ENCODE assay signal across 8 cellular contexts in the genomic region with DNA sequence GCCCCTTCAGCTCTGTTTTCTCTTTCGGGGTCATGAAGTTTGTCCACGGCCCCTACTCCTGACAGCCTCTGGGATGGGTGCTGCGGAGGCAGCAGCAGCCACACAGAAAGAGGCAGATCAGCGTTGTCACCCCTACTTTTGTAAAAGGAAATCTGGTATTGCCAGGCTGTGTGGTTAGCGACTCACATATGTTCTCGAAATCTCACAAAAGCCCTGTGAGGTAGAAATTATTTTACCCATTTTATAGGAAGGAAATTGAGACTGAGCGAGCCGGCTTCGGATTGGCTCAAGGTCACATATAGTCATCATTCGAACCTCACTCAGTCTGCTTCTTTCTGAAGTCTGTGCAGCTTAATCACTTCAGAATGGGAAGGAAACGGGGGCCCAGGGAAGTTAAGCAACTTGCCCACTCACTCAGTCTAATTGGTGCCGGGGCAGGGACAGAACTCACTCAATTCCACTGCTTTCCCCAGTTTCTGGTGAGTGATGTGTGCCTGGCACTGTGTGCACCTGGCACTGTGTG. TPM values are rescaled to one million over a fixed set of nuclear protein-coding genes. Genes with fewer than 3 reads are reported as not detected.
A peak's percentile ranks its signal among the peaks of the same experiment; 100 is the strongest.
DNase-seq lines count a peak whose midpoint lies in the region; ATAC-seq and TF ChIP-seq lines count a peak whose summit lies in the region.

No MANE protein-coding gene starts in this region.

- no peak overlapping the region for H3K23ac ChIP-seq in H9 (ENCODE audit: insufficient read length, low read depth, low read length)

- H3K4me3 Mint-ChIP-seq in H9: peak overlapping the region; percentile 75 to 83
- H3K4me3 Mint-ChIP-seq in T-helper 17 cell: peak overlapping the region; percentile 88

- H2BK120ac ChIP-seq in H9 (ENCODE audit: low read depth, low read length, poor library complexity, severe bottlenecking): no peak overlapping the region

- ATAC-seq in T-helper 17 cell (peak; percentile 57), HG03039 (IDR thresholded peaks at IDR 0.05; ENCODE audit: unreplicated experiment) (no peak)

- H3K4me1 Mint-ChIP-seq in H9: peaks cover 29 to 30% of the 10 kb centered on the region in 2 experiments
- H3K4me1 Mint-ChIP-seq in T-helper 17 cell: peaks cover 20% of the 10 kb centered on the region

- H3K4ac ChIP-seq in H9 (ENCODE audit: low read depth, low read length): no peak overlapping the region

- TF ChIP-seq POLR2A in stomach (IDR thresholded peaks at IDR 0.05): no peak

- WGBS in H9 (ENCODE audit: extremely low coverage, insufficient read length, low lambda C conversion rate): no CpG with 5 or more reads among the region's 12 CpGs
- 23 to 30% (median 28%) methylated on average over 12 of the region's 12 CpGs for WGBS in stomach, 5 donors

- H2AFZ ChIP-seq in H9 (ENCODE audit: low read length): no peak overlapping the region

- DNase-seq in H9: no peak
- DNase-seq in T-helper 17 cell: no peak
- DNase-seq in choroid plexus epithelial cell (ENCODE audit: low read depth): peak; percentile 54
- DNase-seq in medulla oblongata (ENCODE audit: extremely low spot score): peak; percentile 38
- no peak for DNase-seq in stomach
- no peak for DNase-seq in DMS153 (lab: John Stamatoyannopoulos, UW)
- no peak for DNase-seq in NCI-H446 (lab: John Stamatoyannopoulos, UW)

- H2AK5ac ChIP-seq in H9 (ENCODE audit: insufficient read length, low read length): no peak overlapping the region

- H2BK5ac ChIP-seq in H9 (ENCODE audit: insufficient read length, low read length): no peak overlapping the region

- no peak overlapping the region for H4K5ac ChIP-seq in H9 (ENCODE audit: insufficient read length, low read depth, low read length)

- H3K36me3 ChIP-seq in stomach: peaks cover 0 to 7% (median 3%) of the 10 kb centered on the region in 4 donors

- H3T11ph ChIP-seq in H9 (ENCODE audit: low read length): no peak overlapping the region

- intact Hi-C loops in stomach (cut with DNase I; ENCODE audit: low total_unique reads): no loop called here

- no peak overlapping the region for H4K8ac ChIP-seq in H9 (replicated peaks; ENCODE audit: insufficient read length, low read depth, low read length)

- H3K27me3 Mint-ChIP-seq in H9 (ENCODE audit: low read depth) (peaks cover 3% of the 10 kb centered on the region), T-helper 17 cell (no peaks in the 10 kb centered on the region)

- no peak overlapping the region for H2BK12ac ChIP-seq in H9 (ENCODE audit: insufficient read length, low read depth, low read length)

- no peak overlapping the region for H3K56ac ChIP-seq in H9 (ENCODE audit: insufficient read length, low read depth, low read length)

- H4K20me1 ChIP-seq in H9 (ENCODE audit: control insufficient read depth, insufficient read depth, insufficient read length): no peaks in the 10 kb centered on the region

- H3K9ac ChIP-seq in H9 (ENCODE audit: extremely low read depth, insufficient read length, low read length): no peak overlapping the region

- H3K4me2 ChIP-seq in H9 (ENCODE audit: insufficient read depth, insufficient read length, low read length): peak overlapping the region; percentile 67

- no peaks in the 10 kb centered on the region for H3K27me3 ChIP-seq in H9 (ENCODE audit: insufficient read depth, low read length)
- no peaks in the 10 kb centered on the region for H3K27me3 ChIP-seq in stomach

- TF ChIP-seq CTCF in H9 (conservative IDR thresholded peaks at IDR 0.05) (no peak), choroid plexus epithelial cell (conservative IDR thresholded peaks at IDR 0.05; ENCODE audit: low read depth, low read length) (no peak), stomach (IDR thresholded peaks at IDR 0.05) (no peak)

- no peak overlapping the region for H2BK20ac ChIP-seq in H9 (ENCODE audit: low read depth, low read length, poor library complexity, severe bottlenecking)

- no peak overlapping the region for H4K91ac ChIP-seq in H9 (ENCODE audit: insufficient read length, low read depth, low read length)

- peaks cover 8% of the 10 kb centered on the region for H3K23me2 ChIP-seq in H9 (ENCODE audit: insufficient read length, low read depth, low read length, poor library complexity, severe bottlenecking)

- H3K4me3 ChIP-seq in choroid plexus epithelial cell (ENCODE audit: low read depth, low read length) (peak overlapping the region; percentile 93), stomach (peak overlapping the region; percentile 74 to 91 (median 88))

- no peak overlapping the region for H3K14ac ChIP-seq in H9 (ENCODE audit: insufficient read depth, low read length)

- no peak overlapping the region for H3K27ac Mint-ChIP-seq in H9
- peak overlapping the region; percentile 93 for H3K27ac Mint-ChIP-seq in T-helper 17 cell

- H3K36me3 Mint-ChIP-seq in H9 (ENCODE audit: insufficient read depth in 1 of 3, low read depth in 3 of 3) (peaks cover 4 to 5% (median 4%) of the 10 kb centered on the region in 3 experiments; a peak in 5 of 7 replicates), T-helper 17 cell (ENCODE audit: low read depth) (no peaks in the 10 kb centered on the region)

- 0 out of 2 replicates have a peak, but pooled peaks cover 3% of the 10 kb centered on the region for H3K4me1 ChIP-seq in H9 (ENCODE audit: insufficient read depth, low read length)
- peaks cover 32 to 50% (median 44%) of the 10 kb centered on the region in 4 donors for H3K4me1 ChIP-seq in stomach

- no peak overlapping the region for H2BK15ac ChIP-seq in H9 (ENCODE audit: low read depth, low read length)

- TF ChIP-seq EP300 in stomach (IDR thresholded peaks at IDR 0.05): no peak

- no peaks in the 10 kb centered on the region for H3K79me2 ChIP-seq in H9 (ENCODE audit: insufficient read depth, low read length)

- no peaks in the 10 kb centered on the region for H3K9me3 Mint-ChIP-seq in H9

- H3K79me1 ChIP-seq in H9 (ENCODE audit: insufficient read depth, low read depth, low read length, poor library complexity, severe bottlenecking): peaks cover 3% of the 10 kb centered on the region

- H3K27ac ChIP-seq in H9 (ENCODE audit: insufficient read length, low read depth, low read length): no peak overlapping the region
- H3K27ac ChIP-seq in stomach: peak overlapping the region; percentile 89 to 99 (median 99)

- H3K9me3 ChIP-seq in H9 (ENCODE audit: control insufficient read depth, low read depth, low read length) (no peaks in the 10 kb centered on the region), T-helper 17 cell (ENCODE audit: control insufficient read depth, low read length, poor library complexity, severe bottlenecking) (no peaks in the 10 kb centered on the region), stomach (no peaks in the 10 kb centered on the region)

- H3K18ac ChIP-seq in H9 (ENCODE audit: insufficient read length, low read depth, low read length): no peak overlapping the region

RNA-seq across cellular contexts. Expression of gene CKAP4, which starts 1.1 kb away (rescaled TPM):
- total RNA-seq in H9 (2021) (59.6 and 62.4 TPM in 2 replicates), T-helper 17 cell (10 to 100 TPM; 12.4 to 14.4 TPM), stomach (10 to 100 TPM; 36.2 to 98.7 (median 71.0) TPM)
- polyA plus RNA-seq in stomach: 10 to 100 TPM; 13.7 to 27.3 (median 20.6) TPM

RNA-seq across cellular contexts. Expression of gene TCP11L2, which starts 53.6 kb away (rescaled TPM):
- total RNA-seq in H9 (2021) (5.8 and 6.1 TPM in 2 replicates), T-helper 17 cell (100 to 1,000 TPM; 134 to 148 TPM), stomach (10 to 100 TPM in 4 of 5 donors, under 1 TPM in 1; 0.29 to 57.5 (median 32.1) TPM)
- polyA plus RNA-seq in stomach: 1 to 10 TPM; 2.3 to 7.5 (median 5.0) TPM

Comparison
In these comparisons a context has a peak if more than half of its experiments do, and no peak if none do; other contexts are left out.
1. DNase-seq: peak in choroid plexus epithelial cell (single experiment) and medulla oblongata (single experiment); none in H9 (single experiment), T-helper 17 cell (0 of 3), stomach (single experiment), DMS153 (single experiment) and NCI-H446 (0 of 2).